10 cellular contexts compared by ENCODE assay signal in genomic region chr1:182185822-182186756, GRCh38.
DNase-seq lines count a peak whose midpoint lies in the region; ATAC-seq and TF ChIP-seq lines count a peak whose summit lies in the region.
"Had no signal": no experiment of that assay in that cellular context is flagged by ENCODE, and none has a peak within 500 bp of the region (broad histone marks: within the 10 kb centered on the region; RNA-seq: fewer than 3 reads in every experiment).

No MANE protein-coding gene starts in this region.

- no peaks in the 10 kb centered on the region for H3K36me3 Mint-ChIP-seq in activated CD8-positive, alpha-beta memory T cell treated with anti-CD3 and anti-CD28 coated beads, Interleukin-2, amount 10 ng/mL, durations not matched to agents 7 days and 5 days

- CTCF ChIA-PET in activated CD8-positive, alpha-beta memory T cell treated with anti-CD3 and anti-CD28 coated beads, Interleukin-2, amount 10 ng/mL, durations not matched to agents 7 days and 5 days (lab: Charles Lee), result no interaction called here

- H3K27me3 Mint-ChIP-seq in activated CD8-positive, alpha-beta memory T cell treated with anti-CD3 and anti-CD28 coated beads, Interleukin-2, amount 10 ng/mL, durations not matched to agents 7 days and 5 days, result peaks cover 39% of the 10 kb centered on the region

- H3K9me3 Mint-ChIP-seq in activated CD8-positive, alpha-beta memory T cell treated with anti-CD3 and anti-CD28 coated beads, Interleukin-2, amount 10 ng/mL, durations not matched to agents 7 days and 5 days (ENCODE audit: low read depth), result no peaks in the 10 kb centered on the region

- H3K9me3 ChIP-seq in adipocyte (ENCODE audit: control insufficient read depth, low read length) (no peaks in the 10 kb centered on the region), suprapubic skin (no peaks in the 10 kb centered on the region)

- no peak for TF ChIP-seq POLR2A in suprapubic skin (IDR thresholded peaks at IDR 0.05)

- peaks cover 19% of the 10 kb centered on the region for H3K27me3 ChIP-seq in adipocyte (replicated peaks; ENCODE audit: control insufficient read depth, insufficient read depth, low read length)
- no peaks in the 10 kb centered on the region for H3K27me3 ChIP-seq in kidney epithelial cell (ENCODE audit: control insufficient read depth, insufficient read depth, low read length)
- no peaks in the 10 kb centered on the region for H3K27me3 ChIP-seq in suprapubic skin

- no peak for ATAC-seq in activated CD8-positive, alpha-beta memory T cell treated with anti-CD3 and anti-CD28 coated beads, Interleukin-2, amount 10 ng/mL, durations not matched to agents 7 days and 5 days

- TF ChIP-seq CTCF in kidney epithelial cell (IDR thresholded peaks at IDR 0.05; ENCODE audit: insufficient read depth, low read length, poor library complexity, severe bottlenecking), result no peak
- no peak for TF ChIP-seq CTCF in suprapubic skin (IDR thresholded peaks at IDR 0.05)

- 50% methylated on average over 2 of the region's 2 CpGs for WGBS in suprapubic skin

- no peak overlapping the region for H3K4me3 Mint-ChIP-seq in activated CD8-positive, alpha-beta memory T cell treated with anti-CD3 and anti-CD28 coated beads, Interleukin-2, amount 10 ng/mL, durations not matched to agents 7 days and 5 days

- H3K4me1 Mint-ChIP-seq in activated CD8-positive, alpha-beta memory T cell treated with anti-CD3 and anti-CD28 coated beads, Interleukin-2, amount 10 ng/mL, durations not matched to agents 7 days and 5 days, result peaks cover 13% of the 10 kb centered on the region

- H3K9ac ChIP-seq in adipocyte (ENCODE audit: low read length), result no peak overlapping the region

- no peak overlapping the region for H3K27ac Mint-ChIP-seq in activated CD8-positive, alpha-beta memory T cell treated with anti-CD3 and anti-CD28 coated beads, Interleukin-2, amount 10 ng/mL, durations not matched to agents 7 days and 5 days

- no peak for TF ChIP-seq EP300 in suprapubic skin (IDR thresholded peaks at IDR 0.05)

- peaks cover 16% of the 10 kb centered on the region for H3K4me1 ChIP-seq in adipocyte (ENCODE audit: control insufficient read depth, insufficient read depth, low read length)
- H3K4me1 ChIP-seq in suprapubic skin, result peaks cover 26% of the 10 kb centered on the region

- H3K4me3 ChIP-seq in adipocyte (ENCODE audit: low read length), result no peak overlapping the region
- no peak overlapping the region for H3K4me3 ChIP-seq in kidney epithelial cell (ENCODE audit: low read depth, low read length)
- H3K4me3 ChIP-seq in suprapubic skin, result no peak overlapping the region

- H3K27ac ChIP-seq in suprapubic skin, result no peak overlapping the region

- H3K36me3 ChIP-seq in adipocyte (ENCODE audit: control insufficient read depth, insufficient read depth, low read length, severe bottlenecking) (no peaks in the 10 kb centered on the region), kidney epithelial cell (ENCODE audit: control insufficient read depth, insufficient read depth, low read length) (no peaks in the 10 kb centered on the region), suprapubic skin (no peaks in the 10 kb centered on the region)

- DNase-seq in AG08395 (ENCODE audit: low spot score) (peak; percentile 92), HPDE6-E6E7 (ENCODE audit: extremely low spot score) (peak; percentile 88), adipocyte (ENCODE audit: low read depth) (peak; percentile 92), kidney epithelial cell (ENCODE audit: low read depth) (peak; percentile 90), NCI-H1436 (lab: John Stamatoyannopoulos, UW) (no peak), CD1c-positive myeloid dendritic cell (ENCODE audit: extremely low spot score) (no peak), suprapubic skin (ENCODE audit: low spot score in 2 of 2) (no peak)
- no peak for DNase-seq in activated CD8-positive, alpha-beta memory T cell treated with anti-CD3 and anti-CD28 coated beads, Interleukin-2, amount 10 ng/mL, durations not matched to agents 7 days and 5 days
- DNase-seq: DND-41; effector CD8-positive, alpha-beta T cell had no signal

Comparison
In these comparisons a context has a peak if more than half of its experiments do, and no peak if none do; other contexts are left out.
1. DNase-seq: peak in AG08395 (single experiment), HPDE6-E6E7 (single experiment), adipocyte (single experiment) and kidney epithelial cell (single experiment); none in NCI-H1436 (single experiment), activated CD8-positive, alpha-beta memory T cell treated with anti-CD3 and anti-CD28 coated beads, Interleukin-2, amount 10 ng/mL, durations not matched to agents 7 days and 5 days (single experiment), CD1c-positive myeloid dendritic cell (single experiment) and suprapubic skin (0 of 2).